8 cellular contexts compared by ENCODE assay signal in genomic region chr7:107044347-107045194, GRCh38. TPM values are rescaled to one million over a fixed set of nuclear protein-coding genes. Genes with fewer than 3 reads are reported as not detected.
A peak's percentile ranks its signal among the peaks of the same experiment; 100 is the strongest.
DNase-seq lines count a peak whose midpoint lies in the region; ATAC-seq and TF ChIP-seq lines count a peak whose summit lies in the region.

TSS of gene PRKAR2B (plus strand) at chr7:107044705. CDS start at chr7:107044908, 203 bp downstream.

- peaks cover 48% of the 10 kb centered on the region for H3K27me3 Mint-ChIP-seq in T-helper 1 cell treated with Interleukin-12 subunit alpha and Interleukin-12 subunit beta and Interleukin-4 antibody, amounts not matched to agents 30 μg/mL and 1 μg/mL, for 36 hours (ENCODE audit: low read depth)
- no peaks in the 10 kb centered on the region for H3K27me3 Mint-ChIP-seq in progenitor cell of endocrine pancreas

- H3K27ac ChIP-seq in left ventricle myocardium inferior (replicated peaks) = peak within 1 kb of the TSS; percentile 88
- H3K27ac ChIP-seq in upper lobe of right lung = peak within 1 kb of the TSS; percentile 65

- H3K27ac Mint-ChIP-seq in T-helper 1 cell treated with Interleukin-12 subunit alpha and Interleukin-12 subunit beta and Interleukin-4 antibody, amounts not matched to agents 30 μg/mL and 1 μg/mL, for 36 hours = peak within 1 kb of the TSS; percentile 64
- H3K27ac Mint-ChIP-seq in progenitor cell of endocrine pancreas = peak within 1 kb of the TSS; percentile 90

- DNase-seq in G401 (ENCODE audit: low spot score) = peak; percentile 87
- no peak for DNase-seq in HFF-Myc (ENCODE audit: extremely low read depth, low read depth)
- DNase-seq in NCI-H1092 (lab: John Stamatoyannopoulos, UW) = peak; percentile 87
- peak; percentile 68 for DNase-seq in amniotic epithelial cell (ENCODE audit: low read depth)
- peak; percentile 80 for DNase-seq in left ventricle myocardium inferior
- peak; percentile 84 for DNase-seq in progenitor cell of endocrine pancreas (ENCODE audit: low spot score, unreplicated experiment)
- peak; percentile 82 for DNase-seq in upper lobe of right lung

- H3K36me3 Mint-ChIP-seq in T-helper 1 cell treated with Interleukin-12 subunit alpha and Interleukin-12 subunit beta and Interleukin-4 antibody, amounts not matched to agents 30 μg/mL and 1 μg/mL, for 36 hours (ENCODE audit: low read depth) = no peaks in the 10 kb centered on the region
- H3K36me3 Mint-ChIP-seq in progenitor cell of endocrine pancreas (ENCODE audit: insufficient read depth) = peaks cover 1% of the 10 kb centered on the region

- peaks cover 12% of the 10 kb centered on the region for H3K4me1 Mint-ChIP-seq in T-helper 1 cell treated with Interleukin-12 subunit alpha and Interleukin-12 subunit beta and Interleukin-4 antibody, amounts not matched to agents 30 μg/mL and 1 μg/mL, for 36 hours (ENCODE audit: low read depth)
- peaks cover 18% of the 10 kb centered on the region for H3K4me1 Mint-ChIP-seq in progenitor cell of endocrine pancreas (ENCODE audit: low read depth)

- intact Hi-C loops in left ventricle myocardium inferior (cut with micrococcal nuclease) = no loop called here
- intact Hi-C loops in upper lobe of right lung (cut with DNase I) = no loop called here

- peak within 1 kb of the TSS; percentile 90 for H3K4me3 Mint-ChIP-seq in T-helper 1 cell treated with Interleukin-12 subunit alpha and Interleukin-12 subunit beta and Interleukin-4 antibody, amounts not matched to agents 30 μg/mL and 1 μg/mL, for 36 hours
- H3K4me3 Mint-ChIP-seq in progenitor cell of endocrine pancreas (ENCODE audit: low read depth) = peak within 1 kb of the TSS; percentile 89

- in situ Hi-C loops in G401 (cut with HindIII; ENCODE audit: low sequenced_read_pairs) = no loop called here

- no peak for TF ChIP-seq CTCF in HFF-Myc (IDR thresholded peaks at IDR 0.05; ENCODE audit: low read depth, low read length, missing control alignments)
- TF ChIP-seq CTCF in left ventricle myocardium inferior (IDR thresholded peaks at IDR 0.05; ENCODE audit: borderline replicate concordance) = no peak
- no peak for TF ChIP-seq CTCF in progenitor cell of endocrine pancreas (IDR thresholded peaks at IDR 0.05; ENCODE audit: unreplicated experiment)
- no peak for TF ChIP-seq CTCF in upper lobe of right lung (IDR thresholded peaks at IDR 0.05)

- H3K4me3 ChIP-seq in HFF-Myc (replicated peaks; ENCODE audit: low read depth, low read length) = peak within 1 kb of the TSS; percentile 66
- peak within 1 kb of the TSS; percentile 95 for H3K4me3 ChIP-seq in left ventricle myocardium inferior
- peak within 1 kb of the TSS; percentile 67 for H3K4me3 ChIP-seq in upper lobe of right lung

- no peaks in the 10 kb centered on the region for H3K36me3 ChIP-seq in left ventricle myocardium inferior
- H3K36me3 ChIP-seq in upper lobe of right lung = no peaks in the 10 kb centered on the region

- H3K9me3 Mint-ChIP-seq in T-helper 1 cell treated with Interleukin-12 subunit alpha and Interleukin-12 subunit beta and Interleukin-4 antibody, amounts not matched to agents 30 μg/mL and 1 μg/mL, for 36 hours = no peaks in the 10 kb centered on the region
- peaks cover 3% of the 10 kb centered on the region for H3K9me3 Mint-ChIP-seq in progenitor cell of endocrine pancreas (ENCODE audit: low read depth)

- H3K27me3 ChIP-seq in left ventricle myocardium inferior (ENCODE audit: low read depth) = no peaks in the 10 kb centered on the region
- peaks cover 28% of the 10 kb centered on the region for H3K27me3 ChIP-seq in upper lobe of right lung

- H3K9me3 ChIP-seq in left ventricle myocardium inferior (replicated peaks) (peaks cover 9% of the 10 kb centered on the region), upper lobe of right lung (no peaks in the 10 kb centered on the region)

- peaks cover 26% of the 10 kb centered on the region for H3K4me1 ChIP-seq in left ventricle myocardium inferior
- peaks cover 14% of the 10 kb centered on the region for H3K4me1 ChIP-seq in upper lobe of right lung

- ATAC-seq in upper lobe of right lung = peak; percentile 97

RNA-seq across cellular contexts. Expression of gene PRKAR2B, which starts in this region (rescaled TPM):
- total RNA-seq in G401 (2014; rRNA removed; shearing (Covaris generic)) = 68.3 and 104 TPM in 2 replicates
- total RNA-seq in left ventricle myocardium inferior (21.8 TPM), progenitor cell of endocrine pancreas (19.2 and 20.3 TPM in 2 replicates), upper lobe of right lung (7.9 TPM)
